8 cellular contexts compared by ENCODE assay signal in genomic region chr11:75814369-75814685, GRCh38. TPM values are rescaled to one million over a fixed set of nuclear protein-coding genes. Genes with fewer than 3 reads are reported as not detected.
DNase-seq lines count a peak whose midpoint lies in the region; ATAC-seq and TF ChIP-seq lines count a peak whose summit lies in the region.

No MANE protein-coding gene starts in this region.

- H3K27me3 ChIP-seq in OCI-LY3 (ENCODE audit: low read depth, low read length) (no peaks in the 10 kb centered on the region), osteoblast (ENCODE audit: insufficient read depth, low read length) (no peaks in the 10 kb centered on the region)

- H3K9ac ChIP-seq in OCI-LY3 (ENCODE audit: low read length), result peak overlapping the region; percentile 99

- no peaks in the 10 kb centered on the region for H3K9me3 ChIP-seq in OCI-LY3 (ENCODE audit: insufficient read depth, low read length)
- H3K9me3 ChIP-seq in osteoblast (ENCODE audit: low read depth, low read length), result no peaks in the 10 kb centered on the region

- no peaks in the 10 kb centered on the region for H3K9me3 Mint-ChIP-seq in activated T-cell treated with anti-CD3 and anti-CD28 coated beads, Interleukin-2, amount 50 U/mL, for 72 hours

- H3K4me2 ChIP-seq in OCI-LY3 (ENCODE audit: low read length) (peak overlapping the region; percentile 93), osteoblast (ENCODE audit: insufficient read depth, low read length) (peak overlapping the region; percentile 92)

- peaks cover 11% of the 10 kb centered on the region for H3K36me3 ChIP-seq in OCI-LY3 (replicated peaks; ENCODE audit: low read depth, low read length)
- H3K36me3 ChIP-seq in osteoblast (ENCODE audit: insufficient read depth, low read length), result no peaks in the 10 kb centered on the region

- H3K27me3 Mint-ChIP-seq in activated T-cell treated with anti-CD3 and anti-CD28 coated beads, Interleukin-2, amount 50 U/mL, for 72 hours (ENCODE audit: low read depth), result no peaks in the 10 kb centered on the region

- H2AFZ ChIP-seq in OCI-LY3 (ENCODE audit: low read depth, low read length), result peak overlapping the region; percentile 56; the same call in 1 of the 2 replicates
- H2AFZ ChIP-seq in osteoblast (ENCODE audit: low read length), result peak overlapping the region; percentile 100

- DNase-seq in activated T-cell treated with anti-CD3 and anti-CD28 coated beads, Interleukin-2, amount 50 U/mL, for 72 hours, result no peak
- DNase-seq in activated T-cell treated with anti-CD3 and anti-CD28 coated beads for 4 hours (no peak), epithelial cell of esophagus (ENCODE audit: low read depth) (no peak), osteoblast (ENCODE audit: insufficient read length, low spot score, missing footprints) (no peak), DMS 273 treated with DMSO at 0.1 percent for 48 hours (lab: John Stamatoyannopoulos, UW) (no peak), globus pallidus (ENCODE audit: low spot score) (no peak)

- H3K79me2 ChIP-seq in OCI-LY3 (ENCODE audit: low read length), result peaks cover 68% of the 10 kb centered on the region
- H3K79me2 ChIP-seq in osteoblast (ENCODE audit: insufficient read depth, low read length), result peaks cover 38% of the 10 kb centered on the region

- H3K4me3 ChIP-seq in OCI-LY3 (ENCODE audit: low read length) (peak overlapping the region; percentile 95), epithelial cell of esophagus (ENCODE audit: low read length) (peak overlapping the region; percentile 69), osteoblast (ENCODE audit: insufficient read depth, low read length) (peak overlapping the region; percentile 92)

- peaks cover 72% of the 10 kb centered on the region for H3K4me1 ChIP-seq in OCI-LY3 (ENCODE audit: low read length)
- peaks cover 25% of the 10 kb centered on the region for H3K4me1 ChIP-seq in osteoblast (ENCODE audit: insufficient read depth, low read length)

- H3K27ac Mint-ChIP-seq in activated T-cell treated with anti-CD3 and anti-CD28 coated beads, Interleukin-2, amount 50 U/mL, for 72 hours, result no peak overlapping the region

- H3K27ac ChIP-seq in OCI-LY3 (ENCODE audit: low read length) (peak overlapping the region; percentile 94), osteoblast (ENCODE audit: low read depth, low read length) (peak overlapping the region; percentile 81)

- TF ChIP-seq CTCF in OCI-LY3 (IDR thresholded peaks at IDR 0.05; ENCODE audit: low read depth, low read length) (no peak), epithelial cell of esophagus (IDR thresholded peaks at IDR 0.05; ENCODE audit: insufficient read depth, low read depth, low read length, missing control alignments) (no peak), osteoblast (IDR thresholded peaks at IDR 0.05; ENCODE audit: extremely low read depth, low read depth, low read length) (no peak)

- peaks cover 0 to 1% of the 10 kb centered on the region in 2 donors for H3K36me3 Mint-ChIP-seq in activated T-cell treated with anti-CD3 and anti-CD28 coated beads, Interleukin-2, amount 50 U/mL, for 72 hours (ENCODE audit: insufficient read depth in 2 of 2)

- peak; percentile 36 to 42 for ATAC-seq in activated T-cell treated with anti-CD3 and anti-CD28 coated beads, Interleukin-2, amount 50 U/mL, for 72 hours (replicated peaks in 1 of 2)
- peak; percentile 19 for ATAC-seq in HG02870 (IDR thresholded peaks at IDR 0.05; ENCODE audit: unreplicated experiment)

- peaks cover 28% of the 10 kb centered on the region; the same call in 1 of the 2 replicates for H4K20me1 ChIP-seq in OCI-LY3 (ENCODE audit: insufficient read depth, low read length)
- H4K20me1 ChIP-seq in osteoblast (ENCODE audit: insufficient read depth, low read length), result peaks cover 15% of the 10 kb centered on the region

- no peak overlapping the region for H3K4me3 Mint-ChIP-seq in activated T-cell treated with anti-CD3 and anti-CD28 coated beads, Interleukin-2, amount 50 U/mL, for 72 hours

- peaks cover 18% of the 10 kb centered on the region for H3K4me1 Mint-ChIP-seq in activated T-cell treated with anti-CD3 and anti-CD28 coated beads, Interleukin-2, amount 50 U/mL, for 72 hours (ENCODE audit: low read depth)

RNA-seq across cellular contexts. Expression of gene UVRAG, which starts 0.7 kb away (rescaled TPM):
- 10 to 100 TPM; 18.6 to 20.7 TPM for total RNA-seq in activated T-cell treated with anti-CD3 and anti-CD28 coated beads, Interleukin-2, amount 50 U/mL, for 72 hours
- total RNA-seq in osteoblast, result 28.2 and 30.4 TPM in 2 replicates

RNA-seq across cellular contexts. Expression of gene DGAT2, which starts 45.7 kb away (rescaled TPM):
- total RNA-seq in activated T-cell treated with anti-CD3 and anti-CD28 coated beads, Interleukin-2, amount 50 U/mL, for 72 hours, result 1 to 10 TPM; 2.8 to 3.4 TPM
- 2.9 and 3.6 TPM in 2 replicates for total RNA-seq in osteoblast
